ENCODE assay signal across 19 cellular contexts in the genomic region with DNA sequence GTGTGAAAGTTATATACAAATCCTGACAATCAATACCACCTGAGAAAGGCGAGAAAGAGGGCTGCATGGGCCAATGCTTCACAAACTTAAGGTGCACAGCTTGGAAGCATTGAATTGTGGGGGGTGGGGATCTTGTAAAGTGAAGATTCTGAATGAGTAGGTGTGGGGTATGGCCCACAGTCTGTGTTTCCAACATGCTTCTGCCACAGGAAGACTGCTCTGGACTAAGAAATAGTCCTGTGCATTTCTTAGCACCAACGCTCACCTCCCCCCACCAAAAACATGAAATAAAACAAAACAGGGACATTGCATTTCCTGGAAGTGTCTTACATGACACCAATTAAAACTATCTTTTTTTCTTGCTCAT. TPM values are rescaled to one million over a fixed set of nuclear protein-coding genes. Genes with fewer than 3 reads are reported as not detected.
DNase-seq lines count a peak whose midpoint lies in the region; ATAC-seq, FAIRE-seq and TF ChIP-seq lines count a peak whose summit lies in the region.
"Had no signal": no experiment of that assay in that cellular context is flagged by ENCODE, and none has a peak within 500 bp of the region (broad histone marks: within the 10 kb centered on the region; RNA-seq: fewer than 3 reads in every experiment).

No MANE protein-coding gene starts in this region.

- H3K9me3 ChIP-seq in DOHH2 (ENCODE audit: control insufficient read depth, insufficient read depth, low read length), result no peaks in the 10 kb centered on the region
- H3K9me3 ChIP-seq in Karpas-422 (ENCODE audit: low read length), result no peaks in the 10 kb centered on the region
- no peaks in the 10 kb centered on the region for H3K9me3 ChIP-seq in K562 (replicated peaks; ENCODE audit: control insufficient read depth, insufficient read depth, low read depth, low read length)
- H3K9me3 ChIP-seq in neuronal stem cell (replicated peaks in 1 of 2; ENCODE audit: control insufficient read depth in 2 of 2, insufficient read depth in 1 of 2, low read depth in 1 of 2, low read length in 2 of 2), result no peaks in the 10 kb centered on the region
- H3K9me3 ChIP-seq: heart left ventricle, lower lobe of right lung, MG63, neutrophil, prostate gland, sigmoid colon had no signal

- H3K79me2 ChIP-seq in DOHH2 (ENCODE audit: control insufficient read depth, low read length), result no peaks in the 10 kb centered on the region
- H3K79me2 ChIP-seq in Karpas-422 (ENCODE audit: low read length), result no peaks in the 10 kb centered on the region
- no peaks in the 10 kb centered on the region for H3K79me2 ChIP-seq in K562 (ENCODE audit: control insufficient read depth, insufficient read depth, low read length)

- ATAC-seq in K562, result no peak

- H4K20me1 ChIP-seq in DOHH2 (ENCODE audit: control insufficient read depth, insufficient read depth, low read depth, low read length) (no peaks in the 10 kb centered on the region), Karpas-422 (ENCODE audit: insufficient read depth, low read depth, low read length) (no peaks in the 10 kb centered on the region), K562 (replicated peaks; ENCODE audit: control insufficient read depth, insufficient read depth, low read length) (no peaks in the 10 kb centered on the region)

- BruUV-seq in K562 (replicated peaks; lab: Mats Ljungman, UMichigan), result no TSS peak

- H3K79me1 ChIP-seq in neuronal stem cell (ENCODE audit: low read depth, low read length), result no peaks in the 10 kb centered on the region

- peaks cover 2% of the 10 kb centered on the region; the same call in 1 of the 2 replicates for H3F3A ChIP-seq in DOHH2 (ENCODE audit: control insufficient read depth, insufficient read depth)

- H3K4ac ChIP-seq in neuronal stem cell (ENCODE audit: low read length), result no peak overlapping the region

- H3K36me3 ChIP-seq in DOHH2 (ENCODE audit: control insufficient read depth, low read length), result no peaks in the 10 kb centered on the region
- H3K36me3 ChIP-seq in Karpas-422 (ENCODE audit: insufficient read depth, low read length), result no peaks in the 10 kb centered on the region
- H3K36me3 ChIP-seq in K562 (ENCODE audit: control insufficient read depth, insufficient read depth, low read length), result no peaks in the 10 kb centered on the region
- H3K36me3 ChIP-seq in neuronal stem cell (replicated peaks in 1 of 2; ENCODE audit: control insufficient read depth in 2 of 2, insufficient read depth in 2 of 2, low read length in 2 of 2), result no peaks in the 10 kb centered on the region
- H3K36me3 ChIP-seq: heart left ventricle, lower lobe of right lung, MG63, neutrophil, prostate gland, sigmoid colon had no signal

- CTCF ChIA-PET in K562 (lab: Yijun Ruan, JAX; ENCODE audit: low intra/inter-chr PET ratio), result interaction anchor here (1.1 to 1.8 kb wide), 3 partner anchors 54 to 182 kb away, joined by 3 to 11 read pairs (median 9); no protein-coding TSS in a partner anchor

- H3K9me2 ChIP-seq in DOHH2 (replicated peaks; ENCODE audit: control insufficient read depth, low read length) (no peaks in the 10 kb centered on the region), Karpas-422 (replicated peaks; ENCODE audit: insufficient read depth, low read length) (no peaks in the 10 kb centered on the region)

- POLR2A ChIA-PET in K562 (lab: Yijun Ruan, JAX), result interaction anchor here (1.0 to 2.4 kb wide), 2 partner anchors 15 to 18 kb away, joined by 4 to 5 read pairs; no protein-coding TSS in a partner anchor

- no peak for TF ChIP-seq EP300 in K562 (IDR thresholded peaks at IDR 0.05; ENCODE audit: low read length)

- no peak for TF ChIP-seq POLR2A in K562 (conservative IDR thresholded peaks at IDR 0.05)

- H3K9me1 ChIP-seq in K562 (ENCODE audit: control insufficient read depth, insufficient read depth, low read length), result no peaks in the 10 kb centered on the region

- H3K4me2 ChIP-seq in DOHH2 (ENCODE audit: low read length) (0 out of 2 replicates have a peak overlapping the region, but pooled peaks have one; percentile 47), Karpas-422 (ENCODE audit: low read depth, low read length, poor library complexity, severe bottlenecking) (peak overlapping the region; percentile 54), K562 (ENCODE audit: insufficient read depth, low read length) (no peak overlapping the region; the same call in 1 of the 2 replicates), neuronal stem cell (ENCODE audit: insufficient read depth, low read length, poor library complexity, severe bottlenecking) (no peak overlapping the region)

- H2BK5ac ChIP-seq in neuronal stem cell (ENCODE audit: low read length), result no peak overlapping the region

- H3K18ac ChIP-seq in neuronal stem cell (ENCODE audit: low read length), result no peak overlapping the region

- no peak for TF ChIP-seq RAD21 in K562 (CRISPR knock-in tag; conservative IDR thresholded peaks at IDR 0.05 in 1 of 2, IDR thresholded peaks at IDR 0.05 in 1 of 2)

- DNase-seq in Karpas-422, result no peak
- DNase-seq in K562 (ENCODE audit: extremely low read depth in 1 of 4, low spot score in 3 of 4), result no peak
- DNase-seq in neuronal stem cell (ENCODE audit: low spot score), result no peak
- no peak for DNase-seq in GF-D8 (lab: John Stamatoyannopoulos, UW)
- DNase-seq in NCI-H345 (lab: John Stamatoyannopoulos, UW), result no peak
- no peak for DNase-seq in NK-92 treated with Interleukin-12 subunit alpha and Interleukin-12 subunit beta, amount 100 ng/mL, for 24 hours (lab: John Stamatoyannopoulos, UW)
- DNase-seq in foreskin fibroblast, result no peak
- DNase-seq: lower lobe of right lung, T1000 had no signal

- H4K8ac ChIP-seq in neuronal stem cell (ENCODE audit: low read depth, low read length), result no peak overlapping the region

- H3K14ac ChIP-seq in neuronal stem cell (ENCODE audit: low read length), result no peak overlapping the region

- no peak overlapping the region for H3K23ac ChIP-seq in neuronal stem cell (ENCODE audit: low read depth, low read length, poor library complexity)

- no peak overlapping the region for H3K27ac ChIP-seq in DOHH2 (ENCODE audit: low read depth, low read length)
- H3K27ac ChIP-seq in Karpas-422 (ENCODE audit: low read length), result no peak overlapping the region
- H3K27ac ChIP-seq in K562 (ENCODE audit: extremely low read depth, low read depth, low read length), result no peak overlapping the region
- H3K27ac ChIP-seq in neuronal stem cell (replicated peaks; ENCODE audit: low read length), result no peak overlapping the region
- H3K27ac ChIP-seq: C4-2B, lower lobe of right lung, neutrophil, prostate gland had no signal

- FAIRE-seq in K562 (lab: Jason Lieb, UNC), result no peak
- FAIRE-seq: bronchial epithelial cell, colon, urothelium cell line had no signal

- no peak overlapping the region for H2BK15ac ChIP-seq in neuronal stem cell (ENCODE audit: low read length)

- H2BK12ac ChIP-seq in neuronal stem cell (ENCODE audit: low read length), result no peak overlapping the region

- no peak overlapping the region for H2AK5ac ChIP-seq in neuronal stem cell (ENCODE audit: low read depth, low read length)

- no peak overlapping the region for H2BK120ac ChIP-seq in neuronal stem cell (ENCODE audit: low read depth, low read length)

- intact Hi-C loops in K562 (cut with micrococcal nuclease), result loop anchor here (2.0 to 5.0 kb wide), 4 partner anchors 43 to 182 kb away; no protein-coding TSS in a partner anchor

- H3K9ac ChIP-seq in Karpas-422 (ENCODE audit: low read length) (peak overlapping the region; percentile 49; the same call in 1 of the 2 replicates), K562 (ENCODE audit: insufficient read depth in 1 of 2, low read depth in 2 of 2, low read length in 2 of 2) (no peak overlapping the region), neuronal stem cell (ENCODE audit: low read depth, low read length, poor library complexity) (no peak overlapping the region)

- H4K91ac ChIP-seq in neuronal stem cell (ENCODE audit: low read depth, low read length, poor library complexity), result no peak overlapping the region

- no peak overlapping the region for H3K4me3 ChIP-seq in DOHH2 (ENCODE audit: low read length)
- H3K4me3 ChIP-seq in Karpas-422 (ENCODE audit: low read length), result peak overlapping the region; percentile 35; the same call in 1 of the 2 replicates
- no peak overlapping the region for H3K4me3 ChIP-seq in K562
- no peak overlapping the region for H3K4me3 ChIP-seq in neuronal stem cell (ENCODE audit: low read length in 2 of 2)
- H3K4me3 ChIP-seq in foreskin fibroblast (ENCODE audit: low read depth in 1 of 2, low read length in 2 of 2), result no peak overlapping the region
- H3K4me3 ChIP-seq: lower lobe of right lung, prostate gland had no signal

- WGBS in K562 (ENCODE audit: insufficient coverage, low coverage, missing lambda C conversion rate), result 64% methylated on average over 2 of the region's 2 CpGs
- no CpG with 5 or more reads among the region's 2 CpGs for WGBS in neuronal stem cell (ENCODE audit: extremely low coverage in 2 of 2, insufficient read length in 2 of 2, insufficient replicate concordance in 1 of 2), 2 donors

- TF ChIP-seq CTCF in DOHH2 (IDR thresholded peaks at IDR 0.05; ENCODE audit: low read depth, low read length, poor library complexity, severe bottlenecking) (no peak), K562 (IDR thresholded peaks at IDR 0.05 in 2 of 3, conservative IDR thresholded peaks at IDR 0.05 in 1 of 3; ENCODE audit: insufficient read depth in 2 of 3, low read depth in 1 of 3, low read length in 3 of 3) (no peak), foreskin fibroblast (IDR thresholded peaks at IDR 0.05; ENCODE audit: low read depth, low read length) (no peak)

- in situ Hi-C loops in K562 (cut with MboI), result loop anchor here (5.0 kb wide), 1 partner anchor 182 kb away; no protein-coding TSS in a partner anchor

- H3K4me1 ChIP-seq in DOHH2 (ENCODE audit: control insufficient read depth, low read length) (peaks cover 39% of the 10 kb centered on the region), Karpas-422 (ENCODE audit: low read length) (peaks cover 38% of the 10 kb centered on the region), K562 (replicated peaks in 1 of 2; ENCODE audit: control insufficient read depth in 2 of 2, insufficient read depth in 2 of 2, low read length in 2 of 2) (peaks cover 0 to 17% of the 10 kb centered on the region in 2 experiments; a peak in 3 of 5 replicates), neuronal stem cell (ENCODE audit: control insufficient read depth in 2 of 2, insufficient read depth in 1 of 2, low read depth in 1 of 2, low read length in 2 of 2) (peaks cover 10 to 16% of the 10 kb centered on the region in 2 donors)
- H3K4me1 ChIP-seq: prostate gland had no signal

- H3K27me3 ChIP-seq in DOHH2 (ENCODE audit: control insufficient read depth, low read length) (no peaks in the 10 kb centered on the region), Karpas-422 (ENCODE audit: low read length) (no peaks in the 10 kb centered on the region), K562 (ENCODE audit: control insufficient read depth in 2 of 2, insufficient read depth in 2 of 2, low read length in 2 of 2) (no peaks in the 10 kb centered on the region), neuronal stem cell (ENCODE audit: control insufficient read depth in 3 of 3, insufficient read depth in 3 of 3, low read depth in 1 of 3, low read length in 3 of 3) (no peaks in the 10 kb centered on the region)
- H3K27me3 ChIP-seq: heart left ventricle, MG63, neutrophil, sigmoid colon had no signal

- H2AFZ ChIP-seq in Karpas-422 (ENCODE audit: low read length) (peak overlapping the region; percentile 87; the same call in 1 of the 2 replicates), K562 (ENCODE audit: low read depth, low read length) (peak overlapping the region; percentile 99), neuronal stem cell (ENCODE audit: low read length) (peak overlapping the region; percentile 90)

RNA-seq across cellular contexts. Expression of a gene that starts 21.9 kb away (rescaled TPM):
- total RNA-seq in Karpas-422 (2014; rRNA removed; shearing (Covaris generic); ENCODE audit: low replicate concordance), result 19.3 and 24.1 TPM in 2 replicates
- total RNA-seq in K562 (2011; cell fraction: chromatin; rRNA removed; ENCODE audit: low replicate concordance), result 13.0 and 21.5 TPM in 2 replicates
- total RNA-seq in K562 (2011; cell fraction: nucleolus; rRNA removed), result 14.6 and 17.2 TPM in 2 replicates
- 18.0 and 28.9 TPM in 2 replicates for total RNA-seq in K562 (2011; cell fraction: nucleoplasm; rRNA removed)
- total RNA-seq in K562 (2014; rRNA removed) (7.4 and 8.5 TPM in 2 replicates), K562 (2014; rRNA removed; fragmentation: Illumina TruSeq; extraction: Trizol) (8.4 and 8.9 TPM in 2 replicates), K562 (2015; rRNA removed; fragmentation: Illumina TruSeq; extraction: Trizol) (10.7 and 11.0 TPM in 2 replicates), K562 (2021) (10.8 and 13.3 TPM in 2 replicates)
- polyA plus RNA-seq in K562 (2011; rRNA removed) (6.1 and 10.1 TPM in 2 replicates), K562 (2014; fragmentation: Illumina TruSeq; extraction: Trizol) (11.6 and 12.8 TPM in 2 replicates), K562 (2014; fragmentation: Nextera tagmentation; extraction: Ambion mirVana) (1 to 10 TPM; 2.6 to 2.8 TPM), K562 (2014; rRNA removed) (8.9 and 10.3 TPM in 2 replicates)
- polyA plus RNA-seq in K562 (2011; cell fraction: cytosol; rRNA removed), result 6.4 and 8.7 TPM in 2 replicates
- polyA plus RNA-seq in K562 (2011; cell fraction: nucleus; rRNA removed), result 11.1 and 17.8 TPM in 2 replicates
- 8.4 and 10.0 TPM in 2 replicates for polyA plus RNA-seq in K562 (2012)
- 5.8 and 10.5 TPM in 2 replicates for polyA minus RNA-seq in K562 (2011; rRNA and poly(A)+ RNA removed)
- polyA minus RNA-seq in K562 (2011; cell fraction: cytosol; rRNA and poly(A)+ RNA removed), result 4.6 and 7.9 TPM in 2 replicates
- 5.3 TPM in 2 replicates for polyA minus RNA-seq in K562 (2011; cell fraction: nucleus; rRNA and poly(A)+ RNA removed)
- 13.2 TPM for polyA plus RNA-seq in neuronal stem cell (2013, experiment 1 of 2)
- 14.0 TPM for polyA plus RNA-seq in neuronal stem cell (2013, experiment 2 of 2)

Comparison
In these comparisons a context has a peak if more than half of its experiments do, and no peak if none do; other contexts are left out.
1. H3K4me2 ChIP-seq: peak in DOHH2 (single experiment) and Karpas-422 (single experiment); none in K562 (single experiment) and neuronal stem cell (single experiment).
2. Peak in every context shown above with its lines, with median percentiles within 50 percentile points of each other: H2AFZ ChIP-seq.